8 cellular contexts compared by ENCODE assay signal in the genomic region with DNA sequence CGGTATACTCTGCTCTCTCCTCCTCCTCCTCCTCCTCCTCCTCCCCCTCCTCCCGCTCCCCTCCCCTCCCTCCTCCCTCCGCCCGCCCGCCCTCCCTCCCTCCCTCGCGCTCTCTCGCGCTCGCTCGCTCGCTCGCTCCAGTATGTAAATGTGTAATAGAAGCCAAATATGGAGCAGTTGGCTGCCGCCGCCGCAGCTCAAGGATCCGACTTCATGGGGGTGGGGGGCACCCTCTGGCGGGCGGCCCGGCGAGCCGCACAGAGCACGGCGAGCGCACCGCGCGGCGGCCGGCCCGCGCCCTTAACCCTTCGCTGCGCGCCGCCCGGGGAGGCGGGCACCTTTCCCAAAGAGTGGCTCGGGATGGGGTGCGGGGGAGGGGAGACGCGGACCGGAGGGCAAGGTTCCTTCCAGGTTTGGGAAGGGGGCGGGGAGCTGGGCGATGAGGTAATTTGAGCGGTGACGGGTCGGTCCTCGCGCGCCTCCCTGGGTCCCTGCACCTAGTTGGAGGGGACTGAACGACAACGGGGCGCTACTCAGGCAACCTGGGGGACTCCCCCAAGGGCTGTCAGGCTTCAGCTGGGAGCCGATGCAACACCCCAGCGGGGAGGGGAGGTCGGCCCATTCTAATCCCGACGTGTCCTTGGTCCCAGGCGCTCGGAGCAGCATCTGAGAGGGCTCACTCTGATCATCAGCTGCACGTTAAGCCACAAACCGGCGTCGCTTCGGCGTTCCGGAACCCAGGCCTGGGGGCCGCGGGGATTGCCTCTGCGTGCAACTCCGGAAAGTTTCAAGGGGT. TPM values are rescaled to one million over a fixed set of nuclear protein-coding genes. Genes with fewer than 3 reads are reported as not detected.
DNase-seq lines count a peak whose midpoint lies in the region; ATAC-seq and TF ChIP-seq lines count a peak whose summit lies in the region.

No MANE protein-coding gene starts in this region.

- H3K27ac ChIP-seq in DOHH2 (ENCODE audit: low read depth, low read length) = peak overlapping the region; percentile 45
- peak overlapping the region; percentile 93 to 100 (median 98) for H3K27ac ChIP-seq in heart left ventricle
- peak overlapping the region; percentile 97 to 100 (median 98) for H3K27ac ChIP-seq in upper lobe of left lung

- H3K4me1 ChIP-seq in DOHH2 (ENCODE audit: control insufficient read depth, low read length) (peaks cover 28% of the 10 kb centered on the region), heart left ventricle (peaks cover 0 to 65% (median 32%) of the 10 kb centered on the region in 12 donors), upper lobe of left lung (peaks cover 23 to 42% (median 35%) of the 10 kb centered on the region in 4 donors)

- no peak for TF ChIP-seq POLR2A in heart left ventricle (IDR thresholded peaks at IDR 0.05)
- peak in 2 of 4 donors; percentile 57 to 70 for TF ChIP-seq POLR2A in upper lobe of left lung (IDR thresholded peaks at IDR 0.05)

- H3F3A ChIP-seq in DOHH2 (ENCODE audit: control insufficient read depth, insufficient read depth) = peaks cover 17% of the 10 kb centered on the region

- peak overlapping the region; percentile 93 for H3K27ac Mint-ChIP-seq in activated naive CD8-positive, alpha-beta T cell treated with anti-CD3 and anti-CD28 coated beads, Interleukin-2, amount 50 U/mL, for 24 hours

- H3K9me3 Mint-ChIP-seq in activated naive CD8-positive, alpha-beta T cell treated with anti-CD3 and anti-CD28 coated beads, Interleukin-2, amount 50 U/mL, for 24 hours = no peaks in the 10 kb centered on the region

- peak overlapping the region; percentile 93 for H3K4me3 Mint-ChIP-seq in activated naive CD8-positive, alpha-beta T cell treated with anti-CD3 and anti-CD28 coated beads, Interleukin-2, amount 50 U/mL, for 24 hours

- H3K36me3 ChIP-seq in DOHH2 (ENCODE audit: control insufficient read depth, low read length) (no peaks in the 10 kb centered on the region), heart left ventricle (no peaks in the 10 kb centered on the region), upper lobe of left lung (no peaks in the 10 kb centered on the region)

- WGBS in heart left ventricle, 4 donors = 0% methylated on average over 22 to 72 of the region's 72 CpGs
- 0 to 1% methylated on average over 12 to 58 of the region's 72 CpGs for WGBS in upper lobe of left lung, 2 donors

- H3K9me3 ChIP-seq in DOHH2 (ENCODE audit: control insufficient read depth, insufficient read depth, low read length) (no peaks in the 10 kb centered on the region), heart left ventricle (no peaks in the 10 kb centered on the region), upper lobe of left lung (no peaks in the 10 kb centered on the region)

- peaks cover 9% of the 10 kb centered on the region; the same call in 1 of the 2 replicates for H3K79me2 ChIP-seq in DOHH2 (ENCODE audit: control insufficient read depth, low read length)

- H3K9me2 ChIP-seq in DOHH2 (replicated peaks; ENCODE audit: control insufficient read depth, low read length) = no peaks in the 10 kb centered on the region

- peak; percentile 44 for TF ChIP-seq CTCF in DOHH2 (IDR thresholded peaks at IDR 0.05; ENCODE audit: low read depth, low read length, poor library complexity, severe bottlenecking)
- TF ChIP-seq CTCF in heart left ventricle (IDR thresholded peaks at IDR 0.05) = peak in 8 of 12 donors; percentile 21 to 52 (median 30)
- peak; percentile 45 to 70 (median 56) for TF ChIP-seq CTCF in upper lobe of left lung (IDR thresholded peaks at IDR 0.05)

- peak; percentile 69 for DNase-seq in Jurkat, Clone E6-1 (ENCODE audit: low read depth, low spot score)
- DNase-seq in SW 1271 (lab: John Stamatoyannopoulos, UW) (peak; percentile 87 to 90), heart left ventricle (peak; percentile 88 to 93 (median 91)), posterior vena cava (ENCODE audit: low spot score) (peak; percentile 96), upper lobe of left lung (peak; percentile 93 to 95)
- peak; percentile 82 for DNase-seq in activated naive CD8-positive, alpha-beta T cell treated with anti-CD3 and anti-CD28 coated beads, Interleukin-2, amount 50 U/mL, for 24 hours

- no peaks in the 10 kb centered on the region for H3K27me3 Mint-ChIP-seq in activated naive CD8-positive, alpha-beta T cell treated with anti-CD3 and anti-CD28 coated beads, Interleukin-2, amount 50 U/mL, for 24 hours

- H4K20me1 ChIP-seq in DOHH2 (ENCODE audit: control insufficient read depth, insufficient read depth, low read depth, low read length) = peaks cover 4% of the 10 kb centered on the region; the same call in 1 of the 2 replicates

- no peak for TF ChIP-seq EP300 in upper lobe of left lung (IDR thresholded peaks at IDR 0.05)

- ATAC-seq in GM21528 (IDR thresholded peaks at IDR 0.05; ENCODE audit: low FRiP score, unreplicated experiment) (peak; percentile 51), heart left ventricle (peak; percentile 29 to 68 (median 62)), upper lobe of left lung (ENCODE audit: low FRiP score in 2 of 2) (peak; percentile 64 to 73)
- ATAC-seq in activated naive CD8-positive, alpha-beta T cell treated with anti-CD3 and anti-CD28 coated beads, Interleukin-2, amount 50 U/mL, for 24 hours = peak; percentile 70

- H3K4me1 Mint-ChIP-seq in activated naive CD8-positive, alpha-beta T cell treated with anti-CD3 and anti-CD28 coated beads, Interleukin-2, amount 50 U/mL, for 24 hours = peaks cover 68% of the 10 kb centered on the region

- intact Hi-C loops in heart left ventricle (cut with DNase I) (loop anchor here (1.0 to 10.0 kb wide), 20 partner anchors 89 to 524 kb away; partner anchors contain the start of gene GMPR (in 1 of the 10)), posterior vena cava (cut with DNase I) (loop anchor here (5.0 to 10.0 kb wide), 5 partner anchors 197 to 429 kb away; no protein-coding TSS in a partner anchor)

- peaks cover 9% of the 10 kb centered on the region for H3K36me3 Mint-ChIP-seq in activated naive CD8-positive, alpha-beta T cell treated with anti-CD3 and anti-CD28 coated beads, Interleukin-2, amount 50 U/mL, for 24 hours (ENCODE audit: low read depth)

- H3K4me3 ChIP-seq in DOHH2 (ENCODE audit: low read length) = peak overlapping the region; percentile 91
- H3K4me3 ChIP-seq in Jurkat, Clone E6-1 (ENCODE audit: low read length) = peak overlapping the region; percentile 62
- peak overlapping the region; percentile 67 to 99 (median 89) for H3K4me3 ChIP-seq in heart left ventricle
- H3K4me3 ChIP-seq in upper lobe of left lung = peak overlapping the region; percentile 56 to 96 (median 79)

- peak overlapping the region; percentile 95 for H3K4me2 ChIP-seq in DOHH2 (ENCODE audit: low read length)

- H3K27me3 ChIP-seq in DOHH2 (ENCODE audit: control insufficient read depth, low read length) (peaks cover 12% of the 10 kb centered on the region), heart left ventricle (no peaks in the 10 kb centered on the region), upper lobe of left lung (no peaks in the 10 kb centered on the region)

RNA-seq across cellular contexts. Expression of gene ATXN1, which starts 0.4 kb away (rescaled TPM):
- 1.7 TPM for polyA plus RNA-seq in Jurkat, Clone E6-1 (2012; ENCODE audit: insufficient read depth, insufficient read length)
- total RNA-seq in heart left ventricle (10 to 100 TPM; 32.7 to 51.8 (median 37.6) TPM), posterior vena cava (10 to 100 TPM; 63.1 to 72.2 TPM), upper lobe of left lung (100 to 1,000 TPM in 1 of 6 donors, 10 to 100 TPM in 5; 44.2 to 106 (median 71.7) TPM)
- polyA plus RNA-seq in heart left ventricle = 10 to 100 TPM in 1 of 2 donors, 1 to 10 TPM in 1; 8.7 to 13.9 TPM

Comparison
In these comparisons a context has a peak if more than half of its experiments do, and no peak if none do; other contexts are left out.
1. Peak in every context shown above with its lines: DNase-seq, ATAC-seq, H3K4me3 ChIP-seq and H3K27ac ChIP-seq.
2. H3K27ac ChIP-seq: peak in every context shown above with its lines; median percentile 98 in upper lobe of left lung; 98 in heart left ventricle; 45 in DOHH2.